17 cellular contexts compared by ENCODE assay signal in genomic region chr2:60480089-60480773, GRCh38.
DNase-seq lines count a peak whose midpoint lies in the region; ATAC-seq and TF ChIP-seq lines count a peak whose summit lies in the region.
"Had no signal": no experiment of that assay in that cellular context is flagged by ENCODE, and none has a peak within 500 bp of the region (broad histone marks: within the 10 kb centered on the region; RNA-seq: fewer than 3 reads in every experiment).

No MANE protein-coding gene starts in this region.

- peaks cover 14% of the 10 kb centered on the region for H3K4me1 Mint-ChIP-seq in activated naive CD8-positive, alpha-beta T cell treated with anti-CD3 and anti-CD28 coated beads, Interleukin-2, amount 50 U/mL, for 24 hours
- H3K4me1 Mint-ChIP-seq in activated naive CD8-positive, alpha-beta T cell treated with anti-CD3 and anti-CD28 coated beads for 36 hours = peaks cover 2% of the 10 kb centered on the region
- H3K4me1 Mint-ChIP-seq in endodermal cell (peaks cover 53% of the 10 kb centered on the region), memory B cell (peaks cover 77% of the 10 kb centered on the region)
- H3K4me1 Mint-ChIP-seq: activated T-helper 17 cell treated with anti-CD3 and anti-CD28 coated beads, Interleukin-2, amount 50 U/mL, for 72 hours had no signal

- H2BK120ac ChIP-seq in mesendoderm (ENCODE audit: low read depth, low read length) = no peak overlapping the region

- no peaks in the 10 kb centered on the region for H3K9me3 ChIP-seq in endodermal cell (ENCODE audit: control insufficient read depth, low read length)
- no peaks in the 10 kb centered on the region for H3K9me3 ChIP-seq in upper lobe of left lung
- H3K9me3 ChIP-seq: ascending aorta had no signal

- no peaks in the 10 kb centered on the region for H3K36me3 Mint-ChIP-seq in activated naive CD8-positive, alpha-beta T cell treated with anti-CD3 and anti-CD28 coated beads, Interleukin-2, amount 50 U/mL, for 24 hours (ENCODE audit: low read depth)
- H3K36me3 Mint-ChIP-seq in activated naive CD8-positive, alpha-beta T cell treated with anti-CD3 and anti-CD28 coated beads for 36 hours = no peaks in the 10 kb centered on the region
- peaks cover 2% of the 10 kb centered on the region for H3K36me3 Mint-ChIP-seq in endodermal cell (ENCODE audit: low read depth)
- H3K36me3 Mint-ChIP-seq in memory B cell = peaks cover 41% of the 10 kb centered on the region

- H2AK5ac ChIP-seq in mesendoderm (ENCODE audit: low read length) = no peak overlapping the region

- whole genome bisulfite sequencing in endodermal cell (ENCODE audit: insufficient coverage in 1 of 2, insufficient read length in 1 of 2), 2 experiments = 93 to 94% methylated on average over 3 to 4 of the region's 4 CpGs
- 69 to 71% methylated on average over 2 to 4 of the region's 4 CpGs for WGBS in upper lobe of left lung, 2 donors
- WGBS in mesendoderm (ENCODE audit: extremely low coverage, insufficient coverage, low lambda C conversion rate) = no CpG with 5 or more reads among the region's 4 CpGs

- H3K27me3 ChIP-seq in endodermal cell (ENCODE audit: control insufficient read depth, insufficient read depth, low read length, poor library complexity, severe bottlenecking) (peaks cover 72% of the 10 kb centered on the region), upper lobe of left lung (no peaks in the 10 kb centered on the region), mesendoderm (ENCODE audit: insufficient read depth, low read length, poor library complexity) (no peaks in the 10 kb centered on the region)
- H3K27me3 ChIP-seq: ascending aorta had no signal

- H4K5ac ChIP-seq in mesendoderm (ENCODE audit: low read length) = no peak overlapping the region

- no peak overlapping the region for H3K4ac ChIP-seq in mesendoderm (ENCODE audit: low read depth, low read length)

- H3K27ac ChIP-seq in endodermal cell (ENCODE audit: low read depth, low read length) (peak overlapping the region; percentile 20), upper lobe of left lung (no peak overlapping the region), mesendoderm (ENCODE audit: low read depth, low read length) (no peak overlapping the region)
- H3K27ac ChIP-seq: ascending aorta, KMS-11 had no signal

- no peak for DNase-seq in activated naive CD8-positive, alpha-beta T cell treated with anti-CD3 and anti-CD28 coated beads, Interleukin-2, amount 50 U/mL, for 24 hours
- DNase-seq in activated naive CD8-positive, alpha-beta T cell treated with anti-CD3 and anti-CD28 coated beads for 36 hours = no peak
- peak; percentile 39 for DNase-seq in endodermal cell
- DNase-seq in memory B cell (ENCODE audit: low spot score in 2 of 2) = no peak
- peak in 1 of 2 donors; percentile 56 for DNase-seq in upper lobe of left lung
- no peak for DNase-seq in activated effector memory CD4-positive, alpha-beta T cell treated with anti-CD3 and anti-CD28 coated beads, Interleukin-2, amount 50 U/mL, for 16 hours
- DNase-seq in mesendoderm = no peak
- no peak for DNase-seq in midbrain (lab: John Stamatoyannopoulos, UW)
- DNase-seq: activated CD4-positive, alpha-beta T cell treated with anti-CD3 and anti-CD28 coated beads, Interleukin-2, amount 50 U/mL, for 4 hours; GOT3; NCI-H1436; NCI-H524; stimulated activated CD4-positive, alpha-beta T cell treated with anti-CD3 and anti-CD28 coated beads, Interleukin-4, amount 100 ng/mL, for 1 hour had no signal

- H3K27me3 Mint-ChIP-seq in activated naive CD8-positive, alpha-beta T cell treated with anti-CD3 and anti-CD28 coated beads, Interleukin-2, amount 50 U/mL, for 24 hours = peaks cover 12% of the 10 kb centered on the region
- H3K27me3 Mint-ChIP-seq in activated naive CD8-positive, alpha-beta T cell treated with anti-CD3 and anti-CD28 coated beads for 36 hours = peaks cover 23% of the 10 kb centered on the region
- H3K27me3 Mint-ChIP-seq in endodermal cell (ENCODE audit: insufficient read depth) (peaks cover 93% of the 10 kb centered on the region), memory B cell (no peaks in the 10 kb centered on the region)

- peaks cover 27% of the 10 kb centered on the region for H3K79me2 ChIP-seq in mesendoderm (ENCODE audit: control insufficient read depth, insufficient read depth, low read length)

- no peak overlapping the region for H3K4me2 ChIP-seq in mesendoderm (ENCODE audit: low read length)
- H3K4me2 ChIP-seq: KMS-11 had no signal

- no peak for ATAC-seq in activated naive CD8-positive, alpha-beta T cell treated with anti-CD3 and anti-CD28 coated beads, Interleukin-2, amount 50 U/mL, for 24 hours
- ATAC-seq in memory B cell (ENCODE audit: low read depth) (no peak), upper lobe of left lung (ENCODE audit: low FRiP score in 2 of 2) (peak; percentile 16 to 63)
- ATAC-seq: activated T-helper 17 cell treated with anti-CD3 and anti-CD28 coated beads, Interleukin-2, amount 50 U/mL, for 72 hours had no signal

- no peak overlapping the region for H3K4me3 ChIP-seq in endodermal cell (ENCODE audit: low read length)
- no peak overlapping the region for H3K4me3 ChIP-seq in upper lobe of left lung
- no peak overlapping the region for H3K4me3 ChIP-seq in mesendoderm (ENCODE audit: low read length)
- H3K4me3 ChIP-seq: ascending aorta had no signal

- H3K4me3 Mint-ChIP-seq in activated naive CD8-positive, alpha-beta T cell treated with anti-CD3 and anti-CD28 coated beads, Interleukin-2, amount 50 U/mL, for 24 hours = no peak overlapping the region
- H3K4me3 Mint-ChIP-seq in activated naive CD8-positive, alpha-beta T cell treated with anti-CD3 and anti-CD28 coated beads for 36 hours = no peak overlapping the region
- H3K4me3 Mint-ChIP-seq in endodermal cell (no peak overlapping the region), memory B cell (peak overlapping the region; percentile 67)
- H3K4me3 Mint-ChIP-seq: activated T-helper 17 cell treated with anti-CD3 and anti-CD28 coated beads, Interleukin-2, amount 50 U/mL, for 72 hours; T-helper 2 cell treated with Interferon-gamma antibody and Interleukin-4, amounts not matched to agents 5 μg/mL and 100 μg/mL, for 36 hours had no signal

- no peaks in the 10 kb centered on the region for H3K9me3 Mint-ChIP-seq in activated naive CD8-positive, alpha-beta T cell treated with anti-CD3 and anti-CD28 coated beads, Interleukin-2, amount 50 U/mL, for 24 hours
- H3K9me3 Mint-ChIP-seq in activated naive CD8-positive, alpha-beta T cell treated with anti-CD3 and anti-CD28 coated beads for 36 hours = no peaks in the 10 kb centered on the region
- H3K9me3 Mint-ChIP-seq in endodermal cell = no peaks in the 10 kb centered on the region
- H3K9me3 Mint-ChIP-seq in memory B cell = no peaks in the 10 kb centered on the region
- H3K9me3 Mint-ChIP-seq: activated T-helper 17 cell treated with anti-CD3 and anti-CD28 coated beads, Interleukin-2, amount 50 U/mL, for 72 hours; T-helper 2 cell treated with Interferon-gamma antibody and Interleukin-4, amounts not matched to agents 5 μg/mL and 100 μg/mL, for 36 hours had no signal

- H3K4me1 ChIP-seq in endodermal cell (ENCODE audit: control insufficient read depth, insufficient read depth, low read length) (peaks cover 7% of the 10 kb centered on the region), upper lobe of left lung (peaks cover 0 to 41% (median 23%) of the 10 kb centered on the region in 4 donors), mesendoderm (ENCODE audit: control insufficient read depth, low read depth, low read length) (peaks cover 18% of the 10 kb centered on the region)
- H3K4me1 ChIP-seq: ascending aorta had no signal

- TF ChIP-seq CTCF in endodermal cell (conservative IDR thresholded peaks at IDR 0.05) (no peak), upper lobe of left lung (IDR thresholded peaks at IDR 0.05) (no peak)

- TF ChIP-seq EP300 in upper lobe of left lung (IDR thresholded peaks at IDR 0.05) = no peak

- no peak overlapping the region for H3K18ac ChIP-seq in mesendoderm (ENCODE audit: low read length)

- H3K36me3 ChIP-seq in endodermal cell (ENCODE audit: control insufficient read depth, insufficient read depth, low read length) = no peaks in the 10 kb centered on the region
- H3K36me3 ChIP-seq in upper lobe of left lung = no peaks in the 10 kb centered on the region
- no peaks in the 10 kb centered on the region for H3K36me3 ChIP-seq in mesendoderm (ENCODE audit: control insufficient read depth, insufficient read depth, low read length)
- H3K36me3 ChIP-seq: ascending aorta had no signal

- H2BK15ac ChIP-seq in mesendoderm (replicated peaks; ENCODE audit: low read depth) = no peak overlapping the region

- peak overlapping the region; percentile 12 for H3K27ac Mint-ChIP-seq in activated naive CD8-positive, alpha-beta T cell treated with anti-CD3 and anti-CD28 coated beads, Interleukin-2, amount 50 U/mL, for 24 hours
- no peak overlapping the region for H3K27ac Mint-ChIP-seq in activated naive CD8-positive, alpha-beta T cell treated with anti-CD3 and anti-CD28 coated beads for 36 hours
- H3K27ac Mint-ChIP-seq in endodermal cell = no peak overlapping the region
- peak overlapping the region; percentile 90 for H3K27ac Mint-ChIP-seq in memory B cell
- H3K27ac Mint-ChIP-seq: activated T-helper 17 cell treated with anti-CD3 and anti-CD28 coated beads, Interleukin-2, amount 50 U/mL, for 72 hours; T-helper 2 cell treated with Interferon-gamma antibody and Interleukin-4, amounts not matched to agents 5 μg/mL and 100 μg/mL, for 36 hours had no signal

- no peak overlapping the region for H3K9ac ChIP-seq in endodermal cell (ENCODE audit: extremely low read depth, low read length, poor library complexity, severe bottlenecking)
- no peak overlapping the region for H3K9ac ChIP-seq in mesendoderm (ENCODE audit: low read length)
- H3K9ac ChIP-seq: KMS-11 had no signal

- no peak overlapping the region for H4K8ac ChIP-seq in mesendoderm (ENCODE audit: low read depth, low read length)

- no peak overlapping the region for H3K56ac ChIP-seq in mesendoderm (ENCODE audit: low read length)

- no peak overlapping the region for H3K23ac ChIP-seq in mesendoderm (ENCODE audit: low read length)

- peaks cover 22% of the 10 kb centered on the region for H3K79me1 ChIP-seq in mesendoderm (ENCODE audit: low read length)

- no peak for TF ChIP-seq POLR2A in upper lobe of left lung (IDR thresholded peaks at IDR 0.05)

- no peak overlapping the region for H2BK5ac ChIP-seq in mesendoderm (ENCODE audit: low read length)

Comparison
In these comparisons a context has a peak if more than half of its experiments do, and no peak if none do; other contexts are left out.
1. H3K27ac Mint-ChIP-seq: peak in activated naive CD8-positive, alpha-beta T cell treated with anti-CD3 and anti-CD28 coated beads, Interleukin-2, amount 50 U/mL, for 24 hours (single experiment) and memory B cell (single experiment); none in activated naive CD8-positive, alpha-beta T cell treated with anti-CD3 and anti-CD28 coated beads for 36 hours (single experiment) and endodermal cell (single experiment).
2. ATAC-seq: peak in upper lobe of left lung (2 of 2); none in activated naive CD8-positive, alpha-beta T cell treated with anti-CD3 and anti-CD28 coated beads, Interleukin-2, amount 50 U/mL, for 24 hours (single experiment) and memory B cell (single experiment).